13 cellular contexts compared by ENCODE assay signal in the genomic region with DNA sequence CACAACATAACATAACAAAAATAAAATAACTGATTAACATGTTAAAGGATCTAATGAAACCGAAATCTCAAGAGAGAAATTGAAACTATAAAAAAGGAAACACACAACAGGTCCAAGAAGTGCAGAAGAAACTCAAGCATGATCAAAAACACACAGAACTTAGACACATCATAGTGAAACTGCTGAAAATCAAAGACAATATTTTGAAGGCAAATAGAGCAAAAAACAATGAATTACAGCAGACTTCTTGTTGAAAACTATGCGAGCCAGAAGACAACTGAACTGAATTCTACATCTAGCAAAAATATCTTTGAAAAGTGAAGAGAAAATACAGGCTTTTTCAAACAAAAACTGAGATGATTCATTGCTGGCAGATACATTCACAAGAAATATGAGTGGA.
DNase-seq lines count a peak whose midpoint lies in the region; ATAC-seq, FAIRE-seq and TF ChIP-seq lines count a peak whose summit lies in the region.
"Had no signal": no experiment of that assay in that cellular context is flagged by ENCODE, and none has a peak within 500 bp of the region (broad histone marks: within the 10 kb centered on the region; RNA-seq: fewer than 3 reads in every experiment).

No MANE protein-coding gene starts in this region.

- peaks cover 6% of the 10 kb centered on the region for H3K9me3 Mint-ChIP-seq in CD4-positive, alpha-beta T cell

- no peaks in the 10 kb centered on the region for H3K27me3 ChIP-seq in CD4-positive, alpha-beta T cell (ENCODE audit: control insufficient read depth, insufficient read depth, low read length)

- no peak overlapping the region for H3K4me3 Mint-ChIP-seq in CD4-positive, alpha-beta T cell

- POLR2A ChIA-PET in CD4-positive, alpha-beta T cell (lab: Charles Lee) = no interaction called here

- H3K27me3 Mint-ChIP-seq in CD4-positive, alpha-beta T cell = no peaks in the 10 kb centered on the region

- WGBS in lower leg skin, 2 donors = 92 to 96% methylated on average over 2 of the region's 2 CpGs

- TF ChIP-seq CTCF in fibroblast of mammary gland (conservative IDR thresholded peaks at IDR 0.05; ENCODE audit: control insufficient read depth, insufficient read depth, low read depth, low read length) (no peak), lower leg skin (IDR thresholded peaks at IDR 0.05) (no peak)
- TF ChIP-seq CTCF in CD4-positive, alpha-beta T cell (IDR thresholded peaks at IDR 0.05) = no peak

- no peak overlapping the region for H3K27ac ChIP-seq in CD4-positive, alpha-beta T cell (ENCODE audit: low read depth, low read length)

- ATAC-seq in HG03558 (IDR thresholded peaks at IDR 0.05; ENCODE audit: extremely low read depth, unreplicated experiment) (peak; percentile 64), GM18873 (IDR thresholded peaks at IDR 0.05; ENCODE audit: low FRiP score, unreplicated experiment) (no peak)
- ATAC-seq in CD4-positive, alpha-beta T cell (ENCODE audit: poor library complexity) = no peak

- H3K9me3 ChIP-seq in CD4-positive, alpha-beta T cell (ENCODE audit: control insufficient read depth, low read length) = peaks cover 9% of the 10 kb centered on the region

- FAIRE-seq in GM12892 (lab: Jason Lieb, UNC) (peak; percentile 30), GM19239 (lab: Jason Lieb, UNC) (peak; percentile 88)
- FAIRE-seq: G401.6, HTR-8/SVneo had no signal

- H3K4me3 ChIP-seq in fibroblast of mammary gland (ENCODE audit: control insufficient read depth, low read depth, low read length) (no peak overlapping the region), lower leg skin (ENCODE audit: low read depth, poor library complexity, severe bottlenecking) (no peak overlapping the region)

- H3K27ac Mint-ChIP-seq in CD4-positive, alpha-beta T cell = no peak overlapping the region

- no peak for DNase-seq in GM12892 (ENCODE audit: insufficient read length)
- peak; percentile 15 for DNase-seq in GM19239 (ENCODE audit: insufficient read length, low spot score)
- DNase-seq in fibroblast of mammary gland (ENCODE audit: low read depth) = peak; percentile 13
- DNase-seq in lower leg skin (ENCODE audit: low spot score in 2 of 2) = no peak
- DNase-seq in CD4-positive, alpha-beta T cell = no peak
- DNase-seq: glutamatergic neuron, midbrain, NCI-H2171 treated with DMSO at 0.1 percent for 48 hours, SHP77 treated with DMSO at 0.1 percent for 48 hours had no signal

- intact Hi-C loops in lower leg skin (cut with DNase I; ENCODE audit: low total_unique reads) = no loop called here
- intact Hi-C loops in CD4-positive, alpha-beta T cell (cut with DNase I, micrococcal nuclease) = loop anchor here in 1 of 2 experiments (2.0 kb wide), 1 partner anchor 20 kb away; no protein-coding TSS in a partner anchor

- peaks cover 5% of the 10 kb centered on the region for H3K4me1 Mint-ChIP-seq in CD4-positive, alpha-beta T cell (ENCODE audit: low read depth)

- peaks cover 91% of the 10 kb centered on the region for H3K36me3 Mint-ChIP-seq in CD4-positive, alpha-beta T cell (ENCODE audit: low read depth)

- CTCF ChIA-PET in CD4-positive, alpha-beta T cell (lab: Charles Lee) = no interaction called here

- TF ChIP-seq POLR2A in GM12892 (IDR thresholded peaks at IDR 0.05; ENCODE audit: low read depth, low read length) = no peak
- TF ChIP-seq POLR2A in lower leg skin (IDR thresholded peaks at IDR 0.05) = no peak

Comparison
In these comparisons a context has a peak if more than half of its experiments do, and no peak if none do; other contexts are left out.
1. DNase-seq: peak in GM19239 (single experiment) and fibroblast of mammary gland (single experiment); none in GM12892 (single experiment), lower leg skin (0 of 2) and CD4-positive, alpha-beta T cell (0 of 10).